In the genomic region with DNA sequence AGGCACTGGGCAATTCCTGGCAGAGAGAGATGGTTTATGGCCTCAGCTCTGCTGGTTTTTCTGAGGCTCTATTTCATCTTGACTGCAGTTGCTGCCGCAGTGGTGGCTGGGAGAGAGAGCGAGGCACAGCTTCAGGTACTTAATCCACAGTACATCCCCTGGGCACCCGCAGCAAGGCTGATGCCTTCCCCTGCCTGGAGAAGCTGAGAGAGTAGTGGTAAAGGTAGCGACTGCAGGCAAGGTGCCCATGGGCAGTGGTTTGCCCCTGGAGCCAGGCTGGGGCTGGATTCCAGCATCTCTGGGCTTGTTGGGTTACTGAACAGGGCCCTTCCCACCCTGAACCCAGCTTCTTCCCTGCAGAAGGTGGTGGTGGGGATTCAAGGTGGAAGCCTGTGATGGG, we compare ENCODE assay signal across 22 cellular contexts.
"Had no signal": no experiment of that assay in that cellular context is flagged by ENCODE, and none has a peak within 500 bp of the region (broad histone marks: within the 10 kb centered on the region; RNA-seq: fewer than 3 reads in every experiment).

No MANE protein-coding gene starts in this region.

- H3K9me3 Mint-ChIP-seq: activated B cell treated with CpG ODN at 0.5 μM for 24 hours; activated T-cell treated with anti-CD3 and anti-CD28 coated beads, Interleukin-2, amount 50 U/mL, for 4 hours; activated T-helper 2 cell treated with anti-CD3 and anti-CD28 coated beads, Interferon-gamma antibody, Interleukin-2, Interleukin-4, amounts not matched to agents 10 μg/mL and 5 μg/mL and 100 μg/mL, durations not matched to agents 14 hours and 24 hours and 36 hours; effector memory CD8-positive, alpha-beta T cell; memory B cell had no signal

- H3K27ac Mint-ChIP-seq: activated B cell treated with CpG ODN at 0.5 μM for 24 hours; activated naive CD8-positive, alpha-beta T cell; activated T-helper 2 cell treated with anti-CD3 and anti-CD28 coated beads, Interferon-gamma antibody, Interleukin-2, Interleukin-4, amounts not matched to agents 10 μg/mL and 5 μg/mL and 100 μg/mL, durations not matched to agents 14 hours and 24 hours and 36 hours; effector memory CD8-positive, alpha-beta T cell; memory B cell; stimulated activated naive B cell treated with anti-CD40 and anti-IgM and Interleukin-4, amounts not matched to agents 10 μg/mL and 1 μg/mL and 100 μg/mL, for 72 hours had no signal

- H3K4me1 Mint-ChIP-seq: activated B cell treated with CpG ODN at 0.5 μM for 24 hours; memory B cell; stimulated activated naive B cell treated with anti-CD40 and anti-IgM and Interleukin-4, amounts not matched to agents 10 μg/mL and 1 μg/mL and 100 μg/mL, for 72 hours had no signal

- ATAC-seq: activated T-cell treated with anti-CD3 and anti-CD28 coated beads, Interleukin-2, amount 50 U/mL, for 4 hours; effector memory CD8-positive, alpha-beta T cell; naive thymus-derived CD4-positive, alpha-beta T cell; stimulated activated naive B cell treated with anti-CD40 and anti-IgM and Interleukin-4, amounts not matched to agents 10 μg/mL and 1 μg/mL and 100 μg/mL, for 72 hours had no signal

- H3K27ac ChIP-seq: colonic mucosa, esophagus muscularis mucosa, sigmoid colon, upper lobe of left lung had no signal

- H3K27me3 ChIP-seq: colonic mucosa, esophagus muscularis mucosa, sigmoid colon, upper lobe of left lung had no signal

- H3K27me3 Mint-ChIP-seq: activated naive CD8-positive, alpha-beta T cell; naive thymus-derived CD4-positive, alpha-beta T cell had no signal

- H3K4me3 ChIP-seq: colonic mucosa, dorsolateral prefrontal cortex, esophagus muscularis mucosa, sigmoid colon, smooth muscle cell, upper lobe of left lung had no signal

- H3K36me3 Mint-ChIP-seq: activated naive CD8-positive, alpha-beta T cell; memory B cell; stimulated activated naive B cell treated with anti-CD40 and anti-IgM and Interleukin-4, amounts not matched to agents 10 μg/mL and 1 μg/mL and 100 μg/mL, for 72 hours had no signal

- H3K4me3 Mint-ChIP-seq: activated B cell treated with CpG ODN at 0.5 μM for 24 hours; activated naive CD8-positive, alpha-beta T cell; activated T-cell treated with anti-CD3 and anti-CD28 coated beads, Interleukin-2, amount 50 U/mL, for 4 hours; effector memory CD8-positive, alpha-beta T cell; memory B cell; stimulated activated naive B cell treated with anti-CD40 and anti-IgM and Interleukin-4, amounts not matched to agents 10 μg/mL and 1 μg/mL and 100 μg/mL, for 72 hours had no signal

- H3K4me1 ChIP-seq: colonic mucosa had no signal

- H3K36me3 ChIP-seq: colonic mucosa, esophagus muscularis mucosa, sigmoid colon, upper lobe of left lung had no signal

- DNase-seq: activated B cell treated with CpG ODN at 0.5 μM for 24 hours; activated CD4-positive, alpha-beta T cell treated with anti-CD3 and anti-CD28 coated beads for 4 hours; activated CD4-positive, alpha-beta T cell treated with anti-CD3 and anti-CD28 coated beads, Interleukin-2, amount 50 U/mL, for 48 hours; activated CD8-positive, alpha-beta memory T cell treated with anti-CD3 and anti-CD28 coated beads, Interleukin-2, amount 50 U/mL, for 48 hours; activated naive CD4-positive, alpha-beta T cell; activated T-cell treated with anti-CD3 and anti-CD28 coated beads, Interleukin-2, amount 50 U/mL, for 4 hours; amniotic stem cell; colonic mucosa; effector memory CD8-positive, alpha-beta T cell; naive thymus-derived CD4-positive, alpha-beta T cell; sigmoid colon; stimulated activated CD4-positive, alpha-beta T cell treated with anti-CD3 and anti-CD28 coated beads, Interleukin-2, amount 100 ng/mL, for 48 hours; stimulated activated CD8-positive, alpha-beta memory T cell treated with anti-CD3 and anti-CD28 coated beads, Interleukin-4, amount 100 ng/mL, for 48 hours; stimulated activated naive B cell treated with anti-CD40 and anti-IgM and Interleukin-4, amounts not matched to agents 10 μg/mL and 1 μg/mL and 100 μg/mL, for 72 hours; T-helper 9 cell had no signal

- H3K9me3 ChIP-seq: colonic mucosa, esophagus muscularis mucosa, sigmoid colon, upper lobe of left lung had no signal
